Comparison of ENCODE assay signal across 14 cellular contexts in the genomic region with DNA sequence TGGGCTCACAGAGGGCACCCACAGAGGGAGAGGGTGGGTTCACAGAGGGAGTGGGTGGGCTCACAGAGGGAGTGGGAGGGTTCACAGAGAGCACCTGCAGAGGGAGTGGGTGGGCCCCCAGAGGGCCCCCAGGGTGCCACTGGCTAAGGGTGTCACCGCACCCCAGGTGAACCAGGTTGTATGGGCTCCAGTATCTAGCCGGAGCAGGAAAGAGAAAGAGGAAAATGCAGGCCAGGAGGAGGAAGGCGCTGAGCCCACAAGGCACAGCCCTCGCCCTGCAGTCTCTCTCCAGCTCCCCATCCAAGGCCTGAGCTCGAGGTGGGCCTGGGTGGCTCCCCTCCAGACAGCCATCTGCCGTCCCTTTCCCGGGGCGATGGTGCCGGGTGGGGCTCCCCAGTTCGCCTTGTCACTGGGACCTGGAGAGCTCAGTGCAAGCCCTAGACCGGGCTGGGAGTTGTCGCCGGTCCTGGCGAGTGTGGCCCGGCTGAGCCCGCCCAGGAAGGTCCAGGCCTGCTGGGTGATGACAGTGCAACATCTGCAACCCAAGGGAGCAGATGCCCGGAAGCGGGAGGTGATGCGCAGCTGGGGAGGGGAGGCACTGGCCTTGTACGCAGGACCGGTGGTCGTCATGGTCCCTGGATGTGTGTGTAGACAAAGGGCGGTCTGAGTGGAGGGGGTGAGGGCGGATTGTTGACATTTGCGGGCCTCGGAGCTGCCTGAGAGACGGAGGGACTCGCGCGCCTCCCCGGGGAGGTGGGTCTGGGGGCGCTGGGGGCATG. TPM values are rescaled to one million over a fixed set of nuclear protein-coding genes. Genes with fewer than 3 reads are reported as not detected.
DNase-seq lines count a peak whose midpoint lies in the region; ATAC-seq lines count a peak whose summit lies in the region.
"Had no signal": no experiment of that assay in that cellular context is flagged by ENCODE, and none has a peak within 500 bp of the region (broad histone marks: within the 10 kb centered on the region; RNA-seq: fewer than 3 reads in every experiment).

No MANE protein-coding gene starts in this region.

- DNase-seq in stimulated activated naive CD8-positive, alpha-beta T cell treated with anti-CD3 and anti-CD28 coated beads, Interleukin-15, Interleukin-2, amounts not matched to agents 100 U/mL and 50 U/mL, for 24 hours: no peak
- DNase-seq in NCI-H748 (lab: John Stamatoyannopoulos, UW; ENCODE audit: unreplicated experiment) (peak; percentile 90), ureter (ENCODE audit: low spot score) (peak; percentile 32), glomerular visceral epithelial cell (ENCODE audit: extremely low spot score) (no peak)
- DNase-seq: central memory CD4-positive, alpha-beta T cell; stimulated activated CD8-positive, alpha-beta memory T cell treated with anti-CD3 and anti-CD28 coated beads, Interleukin-4, amount 100 ng/mL, for 48 hours had no signal

- H3K4me1 ChIP-seq in iPS-18a (ENCODE audit: control insufficient read depth, low read depth, low read length): no peaks in the 10 kb centered on the region

- peaks cover 3% of the 10 kb centered on the region for H3K4me1 Mint-ChIP-seq in stimulated activated naive CD8-positive, alpha-beta T cell treated with anti-CD3 and anti-CD28 coated beads, Interleukin-15, Interleukin-2, amounts not matched to agents 100 ng/mL and 50 ng/mL, for 24 hours (ENCODE audit: low read depth)

- no peak overlapping the region for H3K27ac Mint-ChIP-seq in stimulated activated naive CD8-positive, alpha-beta T cell treated with anti-CD3 and anti-CD28 coated beads, Interleukin-15, Interleukin-2, amounts not matched to agents 100 ng/mL and 50 ng/mL, for 24 hours

- no peaks in the 10 kb centered on the region for H3K36me3 Mint-ChIP-seq in stimulated activated naive CD8-positive, alpha-beta T cell treated with anti-CD3 and anti-CD28 coated beads, Interleukin-15, Interleukin-2, amounts not matched to agents 100 ng/mL and 50 ng/mL, for 24 hours (ENCODE audit: low read depth)

- no peaks in the 10 kb centered on the region for H3K9me3 Mint-ChIP-seq in stimulated activated naive CD8-positive, alpha-beta T cell treated with anti-CD3 and anti-CD28 coated beads, Interleukin-15, Interleukin-2, amounts not matched to agents 100 ng/mL and 50 ng/mL, for 24 hours

- H3K9me3 ChIP-seq in iPS-18a (ENCODE audit: control insufficient read depth, low read depth, low read length): no peaks in the 10 kb centered on the region

- peaks cover 32% of the 10 kb centered on the region for H3K27me3 ChIP-seq in iPS-18a (ENCODE audit: control insufficient read depth, insufficient read depth, low read length)

- no peak overlapping the region for H3K9ac ChIP-seq in iPS-18a (ENCODE audit: low read length)
- H3K9ac ChIP-seq: KMS-11 had no signal

- peaks cover 53% of the 10 kb centered on the region for H3K27me3 Mint-ChIP-seq in stimulated activated naive CD8-positive, alpha-beta T cell treated with anti-CD3 and anti-CD28 coated beads, Interleukin-15, Interleukin-2, amounts not matched to agents 100 ng/mL and 50 ng/mL, for 24 hours

- peak overlapping the region; percentile 17 for H3K4me3 Mint-ChIP-seq in stimulated activated naive CD8-positive, alpha-beta T cell treated with anti-CD3 and anti-CD28 coated beads, Interleukin-15, Interleukin-2, amounts not matched to agents 100 ng/mL and 50 ng/mL, for 24 hours

- peak overlapping the region; percentile 54 for H3K4me3 ChIP-seq in iPS-18a (ENCODE audit: low read length)

- no peaks in the 10 kb centered on the region for H3K36me3 ChIP-seq in iPS-18a (ENCODE audit: control insufficient read depth, low read depth, low read length)

- no peak overlapping the region for H3K27ac ChIP-seq in iPS-18a (ENCODE audit: low read length)
- H3K27ac ChIP-seq: KMS-11, skin epidermis had no signal

- no peak for ATAC-seq in stimulated activated naive CD8-positive, alpha-beta T cell treated with anti-CD3 and anti-CD28 coated beads, Interleukin-15, Interleukin-2, amounts not matched to agents 100 U/mL and 50 U/mL, for 24 hours
- ATAC-seq in HG03354 (IDR thresholded peaks at IDR 0.05; ENCODE audit: poor library complexity, severe bottlenecking, unreplicated experiment) (no peak), HG02852 (IDR thresholded peaks at IDR 0.05; ENCODE audit: unreplicated experiment) (no peak)

RNA-seq across cellular contexts. Expression of a gene that starts 0.8 kb away (rescaled TPM):
- 0.86 TPM for total RNA-seq in ureter

RNA-seq across cellular contexts. Expression of a gene that starts 24.2 kb away (rescaled TPM):
- 1.7 TPM for total RNA-seq in ureter
- total RNA-seq: Daoy; T-helper 2 cell treated with Interferon-gamma antibody and Interleukin-4, amounts not matched to agents 100 ng/mL and 5 ng/mL, for 36 hours had no signal

Comparison
In these comparisons a context has a peak if more than half of its experiments do, and no peak if none do; other contexts are left out.
1. DNase-seq: peak in NCI-H748 (single experiment) and ureter (single experiment); none in stimulated activated naive CD8-positive, alpha-beta T cell treated with anti-CD3 and anti-CD28 coated beads, Interleukin-15, Interleukin-2, amounts not matched to agents 100 U/mL and 50 U/mL, for 24 hours (single experiment) and glomerular visceral epithelial cell (single experiment).